18 cellular contexts compared by ENCODE assay signal in genomic region chr3:194162817-194163584, GRCh38. TPM values are rescaled to one million over a fixed set of nuclear protein-coding genes. Genes with fewer than 3 reads are reported as not detected.
A peak's percentile ranks its signal among the peaks of the same experiment; 100 is the strongest.
DNase-seq lines count a peak whose midpoint lies in the region; ATAC-seq, FAIRE-seq and TF ChIP-seq lines count a peak whose summit lies in the region.
"Had no signal": no experiment of that assay in that cellular context is flagged by ENCODE, and none has a peak within 500 bp of the region (broad histone marks: within the 10 kb centered on the region; RNA-seq: fewer than 3 reads in every experiment).

No MANE protein-coding gene starts in this region.

- no peak overlapping the region for H3K27ac ChIP-seq in HepG2 (ENCODE audit: extremely low read length, insufficient read depth, low read length)
- H3K27ac ChIP-seq in right lobe of liver, result no peak overlapping the region

- no peak for FAIRE-seq in HepG2 (lab: Jason Lieb, UNC)
- FAIRE-seq: G401.6, GM12892, H54 had no signal

- H3K4me2 ChIP-seq in HepG2 (ENCODE audit: low read depth, low read length), result no peak overlapping the region

- no peak for DNase-seq in HepG2 (ENCODE audit: low spot score)
- no peak for DNase-seq in right lobe of liver
- peak; percentile 82 for DNase-seq in NCI-H69 (lab: John Stamatoyannopoulos, UW)
- DNase-seq in type B pancreatic cell (ENCODE audit: extremely low spot score, unreplicated experiment), result no peak
- DNase-seq in stimulated activated CD4-positive, alpha-beta T cell treated with anti-CD3 and anti-CD28 coated beads, Interleukin-2, amount 100 ng/mL, for 48 hours, result no peak
- DNase-seq in NCI-H774 (lab: John Stamatoyannopoulos, UW), result no peak
- DNase-seq: C1 segment of cervical spinal cord; Caco-2; CD4-positive, alpha-beta memory T cell; DMS153; DND-41; GOT3 had no signal

- no peak overlapping the region for H3K9ac ChIP-seq in HepG2 (ENCODE audit: insufficient read depth, low read depth, low read length)

- H3K36me3 ChIP-seq in HepG2 (replicated peaks in 1 of 2; ENCODE audit: control insufficient read depth in 1 of 2, insufficient read depth in 2 of 2, low read length in 2 of 2) (no peaks in the 10 kb centered on the region), right lobe of liver (no peaks in the 10 kb centered on the region)
- H3K36me3 ChIP-seq: HAP-1 had no signal

- no peak for TF ChIP-seq POLR2A in HepG2 (IDR thresholded peaks at IDR 0.05; ENCODE audit: insufficient read depth in 1 of 2, low read depth in 2 of 2, low read length in 2 of 2)
- no peak for TF ChIP-seq POLR2A in right lobe of liver (IDR thresholded peaks at IDR 0.05)

- CTCF ChIA-PET in HepG2 (lab: Yijun Ruan, JAX; ENCODE audit: low intra/inter-chr PET ratio, low total read pairs), result no interaction called here

- TF ChIP-seq CTCF in HepG2 (CRISPR knock-in tag; IDR thresholded peaks at IDR 0.05), result no peak
- no peak for TF ChIP-seq CTCF in right lobe of liver (IDR thresholded peaks at IDR 0.05)
- TF ChIP-seq CTCF in nephron (IDR thresholded peaks at IDR 0.05; ENCODE audit: unreplicated experiment in 3 of 3), result no peak
- TF ChIP-seq CTCF in type B pancreatic cell (conservative IDR thresholded peaks at IDR 0.05), result no peak

- H3K4me1 Mint-ChIP-seq in nephron (peaks cover 58% of the 10 kb centered on the region), type B pancreatic cell (ENCODE audit: unreplicated experiment) (peaks cover 71% of the 10 kb centered on the region)
- H3K4me1 Mint-ChIP-seq: CD4-positive, alpha-beta memory T cell had no signal

- POLR2A ChIA-PET in HepG2 (lab: Yijun Ruan, JAX), result no interaction called here

- WGBS in HepG2 (ENCODE audit: low lambda C conversion rate), result 62% methylated on average over 6 of the region's 6 CpGs
- 86% methylated on average over 4 of the region's 6 CpGs for WGBS in right lobe of liver (ENCODE audit: insufficient coverage, low coverage, low lambda C conversion rate, missing lambda C conversion rate)

- in situ Hi-C loops in HepG2 (cut with HindIII; ENCODE audit: extremely low pct_ligation_motif_present, low pct_unique_long_range_greater_than_20kb), result loop anchor here (10.0 kb wide), 1 partner anchor 152 kb away; no protein-coding TSS in a partner anchor

- no peak for ATAC-seq in HepG2
- ATAC-seq in right lobe of liver, result no peak
- no peak for ATAC-seq in HG02973 (IDR thresholded peaks at IDR 0.05; ENCODE audit: unreplicated experiment)

- H3K4me1 ChIP-seq in HepG2 (ENCODE audit: insufficient read depth, low read length) (peaks cover 78% of the 10 kb centered on the region), right lobe of liver (peaks cover 0 to 3% (median 0%) of the 10 kb centered on the region in 4 donors)

- H3K27ac Mint-ChIP-seq in nephron (peak overlapping the region; percentile 87 to 93 (median 91)), type B pancreatic cell (peak overlapping the region; percentile 100)
- H3K27ac Mint-ChIP-seq: CD4-positive, alpha-beta memory T cell had no signal

- no peaks in the 10 kb centered on the region for H3K36me3 Mint-ChIP-seq in nephron (ENCODE audit: low read depth)
- H3K36me3 Mint-ChIP-seq in type B pancreatic cell, result no peaks in the 10 kb centered on the region
- H3K36me3 Mint-ChIP-seq: CD4-positive, alpha-beta memory T cell had no signal

- H3K79me2 ChIP-seq in HepG2 (ENCODE audit: insufficient read depth, low read length), result no peaks in the 10 kb centered on the region

- no peak overlapping the region for H2AFZ ChIP-seq in HepG2 (ENCODE audit: low read length)

- H3K27me3 Mint-ChIP-seq in nephron (ENCODE audit: low read depth) (peaks cover 28% of the 10 kb centered on the region), type B pancreatic cell (no peaks in the 10 kb centered on the region)

- H3K27me3 ChIP-seq in HepG2 (ENCODE audit: control insufficient read depth in 1 of 2, insufficient read depth in 2 of 2, low read length in 2 of 2), result peaks cover 0 to 12% of the 10 kb centered on the region in 2 experiments; a peak in 3 of 5 replicates
- no peaks in the 10 kb centered on the region for H3K27me3 ChIP-seq in right lobe of liver

- H4K20me1 ChIP-seq in HepG2 (ENCODE audit: insufficient read depth, low read length), result no peaks in the 10 kb centered on the region

- H3K9me3 ChIP-seq in HepG2 (ENCODE audit: low read length) (no peaks in the 10 kb centered on the region), right lobe of liver (no peaks in the 10 kb centered on the region)
- H3K9me3 ChIP-seq: Caco-2, HAP-1 had no signal

- TF ChIP-seq RAD21 in HepG2 (CRISPR knock-in tag; IDR thresholded peaks at IDR 0.05), result no peak

- H3K4me3 ChIP-seq in HepG2 (replicated peaks in 1 of 3; ENCODE audit: insufficient read depth in 1 of 3, low read depth in 2 of 3, low read length in 3 of 3), result no peak overlapping the region
- no peak overlapping the region for H3K4me3 ChIP-seq in right lobe of liver
- H3K4me3 ChIP-seq: HAP-1 had no signal

- no peak overlapping the region for H3K4me3 Mint-ChIP-seq in nephron
- H3K4me3 Mint-ChIP-seq in type B pancreatic cell, result peak overlapping the region; percentile 85
- H3K4me3 Mint-ChIP-seq: CD4-positive, alpha-beta memory T cell had no signal

- H3K9me3 Mint-ChIP-seq in nephron (no peaks in the 10 kb centered on the region), type B pancreatic cell (no peaks in the 10 kb centered on the region)
- H3K9me3 Mint-ChIP-seq: CD4-positive, alpha-beta memory T cell had no signal

- intact Hi-C loops in HepG2 (cut with micrococcal nuclease; ENCODE audit: unreplicated experiment) (no loop called here), right lobe of liver (cut with DNase I) (loop anchor here in 1 of 2 donors (10.0 kb wide), 1 partner anchor 152 kb away; no protein-coding TSS in a partner anchor)

- TF ChIP-seq EP300 in HepG2 (IDR thresholded peaks at IDR 0.05; ENCODE audit: low read depth in 2 of 2, low read length in 2 of 2) (no peak), HepG2 (CRISPR knock-in tag; IDR thresholded peaks at IDR 0.05; ENCODE audit: borderline replicate concordance) (no peak)

- BruUV-seq in HepG2 (replicated peaks; lab: Mats Ljungman, UMichigan), result no TSS peak

TF ChIP-seq in HepG2, 621 proteins besides CTCF, POLR2A, EP300 and RAD21:
- no peak for TF ChIP-seq ZNF317 (CRISPR knock-in tag; IDR thresholded peaks at IDR 0.05)
- TF ChIP-seq TFE3 (CRISPR knock-in tag; IDR thresholded peaks at IDR 0.05), result no peak
- no peak for TF ChIP-seq ZNF619 (CRISPR knock-in tag; IDR thresholded peaks at IDR 0.05)
- no peak for TF ChIP-seq ZNF235 (CRISPR knock-in tag; IDR thresholded peaks at IDR 0.05; ENCODE audit: borderline replicate concordance)
- peak; percentile 66 for TF ChIP-seq CREB1 (IDR thresholded peaks at IDR 0.05)
- no peak for TF ChIP-seq CREB1 (CRISPR knock-in tag; IDR thresholded peaks at IDR 0.05)

RNA-seq across cellular contexts. Expression of gene HES1, which starts 27.1 kb away (rescaled TPM):
- total RNA-seq in HepG2 (2016; rRNA removed; fragmentation: Illumina TruSeq; extraction: Trizol), result 15.0 and 19.8 TPM in 2 replicates
- total RNA-seq in HepG2 (2016; cell fraction: cytosol; rRNA removed; fragmentation: Illumina TruSeq; extraction: Trizol; ENCODE audit: low read depth), result 16.2 and 16.8 TPM in 2 replicates
- 14.9 and 18.9 TPM in 2 replicates for total RNA-seq in HepG2 (2016; cell fraction: insoluble cytoplasmic fraction; rRNA removed; fragmentation: Illumina TruSeq; extraction: Trizol)
- 17.2 and 18.1 TPM in 2 replicates for total RNA-seq in HepG2 (2016; cell fraction: membrane; rRNA removed; fragmentation: Illumina TruSeq; extraction: Trizol)
- total RNA-seq in HepG2 (2016; cell fraction: nucleus; rRNA removed; fragmentation: Illumina TruSeq; extraction: Trizol), result 20.8 and 25.5 TPM in 2 replicates
- 15.4 and 16.6 TPM in 2 replicates for polyA plus RNA-seq in HepG2 (2011; rRNA removed)
- polyA plus RNA-seq in HepG2 (2011; cell fraction: cytosol; rRNA removed), result 13.8 and 15.8 TPM in 2 replicates
- 27.8 and 33.4 TPM in 2 replicates for polyA plus RNA-seq in HepG2 (2011; cell fraction: nucleus; rRNA removed)
- polyA plus RNA-seq in HepG2 (2012), result 20.4 and 25.8 TPM in 2 replicates
- 3.5 and 4.3 TPM in 2 replicates for polyA plus RNA-seq in HepG2 (2016; cell fraction: cytosol; fragmentation: Illumina TruSeq; extraction: Trizol; ENCODE audit: low read depth)
- polyA plus RNA-seq in HepG2 (2016; cell fraction: insoluble cytoplasmic fraction; fragmentation: Illumina TruSeq; extraction: Trizol; ENCODE audit: low read depth), result 14.5 and 15.2 TPM in 2 replicates
- 4.3 and 4.5 TPM in 2 replicates for polyA plus RNA-seq in HepG2 (2016; cell fraction: membrane; fragmentation: Illumina TruSeq; extraction: Trizol; ENCODE audit: low read depth)
- polyA plus RNA-seq in HepG2 (2016; cell fraction: nucleus; fragmentation: Illumina TruSeq; extraction: Trizol; ENCODE audit: insufficient read depth, low read depth), result 31.4 and 34.9 TPM in 2 replicates
- 4.8 and 36.7 TPM in 2 replicates for polyA minus RNA-seq in HepG2 (2011; rRNA and poly(A)+ RNA removed; ENCODE audit: low replicate concordance)
- 37.8 and 44.8 TPM in 2 replicates for polyA minus RNA-seq in HepG2 (2011; cell fraction: cytosol; rRNA and poly(A)+ RNA removed)
- 45.6 and 54.7 TPM in 2 replicates for polyA minus RNA-seq in HepG2 (2011; cell fraction: nucleus; rRNA and poly(A)+ RNA removed)
- total RNA-seq in right lobe of liver, result 10 to 100 TPM; 12.9 to 40.3 (median 23.4) TPM
- 100 and 180 TPM in 2 replicates for total RNA-seq in type B pancreatic cell (ENCODE audit: low replicate concordance)
- total RNA-seq: CD4-positive, alpha-beta memory T cell had no signal
